ENCODE assay signal across 20 cellular contexts in the genomic region with DNA sequence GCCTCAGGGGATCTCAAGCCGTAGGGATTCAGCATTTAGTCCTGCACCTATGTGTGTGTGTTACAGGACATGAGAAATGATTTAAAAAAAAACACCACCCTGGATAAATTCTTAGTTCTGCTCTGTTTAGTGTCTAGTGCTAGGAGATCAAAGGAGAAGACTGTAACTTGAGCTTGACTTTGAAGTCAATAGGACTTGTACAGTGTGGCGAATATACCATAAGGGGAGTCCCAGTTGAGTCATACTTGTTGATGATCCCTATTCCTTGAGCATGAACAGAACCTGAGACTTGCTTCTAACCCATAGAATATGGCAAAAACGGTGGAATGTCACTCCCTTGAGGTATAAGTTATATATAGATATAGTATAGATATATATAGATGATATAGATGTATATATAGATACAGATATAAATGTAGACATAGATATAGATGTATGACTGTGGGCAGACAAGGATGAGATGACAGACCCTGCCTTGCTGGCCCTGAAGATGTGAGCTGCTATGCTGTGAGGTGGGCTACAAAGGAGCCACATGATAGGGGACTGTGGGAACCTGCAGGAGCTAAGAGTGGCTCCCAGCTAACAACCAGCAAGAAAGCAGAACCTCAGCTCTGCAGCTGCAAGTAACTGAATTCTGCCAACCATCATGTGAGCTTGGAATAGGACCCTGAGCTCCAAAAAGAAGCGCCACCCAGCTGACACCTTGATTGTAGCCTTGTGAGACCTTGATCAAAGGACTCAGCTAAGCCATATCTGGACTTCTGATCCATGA.
"Had no signal": no experiment of that assay in that cellular context is flagged by ENCODE, and none has a peak within 500 bp of the region (broad histone marks: within the 10 kb centered on the region; RNA-seq: fewer than 3 reads in every experiment).

No MANE protein-coding gene starts in this region.

- H3K27me3 Mint-ChIP-seq: naive B cell, type B pancreatic cell had no signal

- H3K27ac ChIP-seq: foreskin keratinocyte, left ventricle myocardium inferior, psoas muscle, right lobe of liver, suprapubic skin, thyroid gland, uterus had no signal

- H3K4me3 Mint-ChIP-seq: immature natural killer cell; naive B cell; nephron; stimulated activated effector memory CD8-positive, alpha-beta T cell treated with anti-CD3 and anti-CD28 coated beads, Interleukin-12 subunit alpha, Interleukin-12 subunit beta, amount 100 ng/mL, for 72 hours; type B pancreatic cell had no signal

- H3K27ac Mint-ChIP-seq: immature natural killer cell; naive B cell; nephron; stimulated activated effector memory CD8-positive, alpha-beta T cell treated with anti-CD3 and anti-CD28 coated beads, Interleukin-12 subunit alpha, Interleukin-12 subunit beta, amount 100 ng/mL, for 72 hours; type B pancreatic cell had no signal

- ATAC-seq: foreskin keratinocyte; left cardiac atrium; psoas muscle; right lobe of liver; stimulated activated effector memory CD8-positive, alpha-beta T cell treated with anti-CD3 and anti-CD28 coated beads, Interleukin-12 subunit alpha, Interleukin-12 subunit beta, amount 100 ng/mL, for 72 hours; stimulated activated naive CD8-positive, alpha-beta T cell treated with anti-CD3 and anti-CD28 coated beads, Interleukin-15, Interleukin-2, amounts not matched to agents 100 U/mL and 50 U/mL, for 24 hours had no signal

- H3K9me3 ChIP-seq: left ventricle myocardium inferior, psoas muscle, right lobe of liver, suprapubic skin, thyroid gland, uterus had no signal

- DNase-seq: dermis blood vessel endothelial cell; erythroblast; foreskin keratinocyte; immature natural killer cell; left cardiac atrium; left ventricle myocardium inferior; mesendoderm; naive B cell; psoas muscle; retina; right lobe of liver; stimulated activated CD4-positive, alpha-beta T cell treated with anti-CD3 and anti-CD28 coated beads, Interleukin-4, amount 100 ng/mL, for 1 hour; stimulated activated CD8-positive, alpha-beta memory T cell treated with anti-CD3 and anti-CD28 coated beads, Interleukin-4, amount 100 ng/mL, for 48 hours; stimulated activated naive CD8-positive, alpha-beta T cell treated with anti-CD3 and anti-CD28 coated beads, Interleukin-15, Interleukin-2, amounts not matched to agents 100 U/mL and 50 U/mL, for 24 hours; thyroid gland; uterus had no signal

- H3K36me3 ChIP-seq: left ventricle myocardium inferior, right lobe of liver, suprapubic skin, thyroid gland, uterus had no signal

- H3K9me3 Mint-ChIP-seq: nephron, type B pancreatic cell had no signal

- H3K36me3 Mint-ChIP-seq: immature natural killer cell; naive B cell; stimulated activated effector memory CD8-positive, alpha-beta T cell treated with anti-CD3 and anti-CD28 coated beads, Interleukin-12 subunit alpha, Interleukin-12 subunit beta, amount 100 ng/mL, for 72 hours; type B pancreatic cell had no signal

- H3K27me3 ChIP-seq: foreskin keratinocyte, right lobe of liver, suprapubic skin, thyroid gland, uterus had no signal

- H3K4me1 ChIP-seq: foreskin keratinocyte, left ventricle myocardium inferior, psoas muscle, right lobe of liver, suprapubic skin, thyroid gland, uterus had no signal

- H3K4me1 Mint-ChIP-seq: immature natural killer cell; naive B cell; stimulated activated effector memory CD8-positive, alpha-beta T cell treated with anti-CD3 and anti-CD28 coated beads, Interleukin-12 subunit alpha, Interleukin-12 subunit beta, amount 100 ng/mL, for 72 hours had no signal

- H3K4me3 ChIP-seq: left ventricle myocardium inferior, psoas muscle, right lobe of liver, suprapubic skin, thyroid gland, uterus had no signal
